Comparison of ENCODE assay signal across 1 cellular context in the genomic region with DNA sequence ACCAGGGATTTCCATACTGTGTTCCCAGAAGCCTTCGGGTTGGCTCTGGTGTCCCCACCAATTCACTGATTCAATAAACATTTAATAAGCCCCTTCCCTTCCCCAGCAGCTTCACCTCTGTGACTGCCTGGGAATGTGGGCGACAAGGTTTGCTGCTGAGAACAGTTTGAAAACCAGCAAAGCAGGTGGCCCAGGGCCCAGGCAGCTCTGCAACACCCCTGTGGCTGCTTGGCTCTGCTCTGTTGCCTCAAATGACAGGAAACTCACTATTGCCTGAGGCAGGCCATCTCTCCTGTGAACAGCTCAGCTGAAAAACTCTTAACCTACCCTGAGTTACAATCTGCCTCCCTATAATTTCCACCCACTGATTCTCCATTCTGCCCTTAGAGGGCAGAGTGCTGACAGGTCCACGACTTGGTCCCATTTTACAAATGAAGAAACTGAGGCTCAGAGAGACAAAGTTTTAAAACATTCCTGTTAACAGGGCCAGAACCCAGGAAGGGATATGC.
TF ChIP-seq lines count a peak whose summit lies in the region.

No MANE protein-coding gene starts in this region.

TF ChIP-seq in IMR-90, 13 proteins besides CTCF, POLR2A, EP300 and RAD21 (continued from another document):
- TF ChIP-seq BHLHE40 (IDR thresholded peaks at IDR 0.05; ENCODE audit: low read depth, low read length), result no peak
- no peak for TF ChIP-seq CHD1 (IDR thresholded peaks at IDR 0.05; ENCODE audit: low read depth, low read length)
- TF ChIP-seq, protein P1, sequence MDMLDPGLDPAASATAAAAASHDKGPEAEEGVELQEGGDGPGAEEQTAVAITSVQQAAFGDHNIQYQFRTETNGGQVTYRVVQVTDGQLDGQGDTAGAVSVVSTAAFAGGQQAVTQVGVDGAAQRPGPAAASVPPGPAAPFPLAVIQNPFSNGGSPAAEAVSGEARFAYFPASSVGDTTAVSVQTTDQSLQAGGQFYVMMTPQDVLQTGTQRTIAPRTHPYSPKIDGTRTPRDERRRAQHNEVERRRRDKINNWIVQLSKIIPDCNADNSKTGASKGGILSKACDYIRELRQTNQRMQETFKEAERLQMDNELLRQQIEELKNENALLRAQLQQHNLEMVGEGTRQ (IDR thresholded peaks at IDR 0.05; ENCODE audit: low read depth, low read length), result no peak
- TF ChIP-seq RFX5 (IDR thresholded peaks at IDR 0.05; ENCODE audit: low read depth, low read length), result no peak
- TF ChIP-seq SMC3 (IDR thresholded peaks at IDR 0.05; ENCODE audit: low read depth, low read length), result no peak
- no peak for TF ChIP-seq CEBPB (IDR thresholded peaks at IDR 0.05; ENCODE audit: low read depth, low read length)
- TF ChIP-seq FOS (IDR thresholded peaks at IDR 0.05; ENCODE audit: low read depth, low read length), result no peak
- TF ChIP-seq, protein P2, sequence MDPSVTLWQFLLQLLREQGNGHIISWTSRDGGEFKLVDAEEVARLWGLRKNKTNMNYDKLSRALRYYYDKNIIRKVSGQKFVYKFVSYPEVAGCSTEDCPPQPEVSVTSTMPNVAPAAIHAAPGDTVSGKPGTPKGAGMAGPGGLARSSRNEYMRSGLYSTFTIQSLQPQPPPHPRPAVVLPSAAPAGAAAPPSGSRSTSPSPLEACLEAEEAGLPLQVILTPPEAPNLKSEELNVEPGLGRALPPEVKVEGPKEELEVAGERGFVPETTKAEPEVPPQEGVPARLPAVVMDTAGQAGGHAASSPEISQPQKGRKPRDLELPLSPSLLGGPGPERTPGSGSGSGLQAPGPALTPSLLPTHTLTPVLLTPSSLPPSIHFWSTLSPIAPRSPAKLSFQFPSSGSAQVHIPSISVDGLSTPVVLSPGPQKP (IDR thresholded peaks at IDR 0.05; ENCODE audit: borderline replicate concordance, low read depth, low read length), result no peak
